Comparison of ENCODE assay signal across 8 cellular contexts in the genomic region with DNA sequence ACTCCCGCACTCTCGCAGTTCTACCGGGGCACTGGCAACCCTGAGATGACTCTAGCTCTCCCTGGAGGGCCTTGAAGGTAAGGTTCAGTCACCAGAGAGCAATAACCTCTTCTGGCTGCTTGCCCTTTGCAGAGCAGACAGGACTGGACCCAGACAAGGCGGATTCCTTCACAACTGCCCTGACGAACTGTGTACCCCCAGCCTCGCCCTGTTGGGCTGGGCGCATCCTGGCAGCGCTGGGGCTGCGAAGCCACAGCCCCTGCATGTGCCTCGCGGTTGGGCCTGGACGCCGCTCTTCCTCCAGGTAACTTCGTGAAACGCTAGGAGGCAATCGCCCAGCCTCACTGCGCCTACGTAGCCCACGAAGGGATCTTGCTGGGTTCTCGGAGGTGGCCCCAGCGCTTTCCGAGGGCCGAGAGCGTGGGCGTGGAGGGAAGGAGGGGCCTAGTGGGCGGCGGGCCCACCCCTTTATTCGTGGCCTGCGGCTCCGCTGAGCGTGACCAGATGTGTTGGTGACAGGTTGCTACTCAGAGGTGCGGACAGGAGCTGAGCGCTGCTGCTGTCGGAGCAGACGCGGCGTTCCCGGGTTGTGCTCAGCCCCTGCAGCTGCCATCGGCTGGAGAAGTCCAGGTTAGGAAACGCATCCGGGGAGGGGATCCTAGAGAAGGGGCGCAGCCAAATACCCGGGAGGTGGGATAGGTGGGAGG. TPM values are rescaled to one million over a fixed set of nuclear protein-coding genes. Genes with fewer than 3 reads are reported as not detected.
DNase-seq lines count a peak whose midpoint lies in the region; ATAC-seq and TF ChIP-seq lines count a peak whose summit lies in the region.

No MANE protein-coding gene starts in this region.

- 23 to 49% methylated on average over 9 to 24 of the region's 43 CpGs for WGBS in lower leg skin, 2 donors

- no peak overlapping the region for H3K27ac ChIP-seq in ascending aorta
- no peak overlapping the region for H3K27ac ChIP-seq in stomach smooth muscle (ENCODE audit: low read length)

- H3K9me3 ChIP-seq in ascending aorta (no peaks in the 10 kb centered on the region), stomach smooth muscle (ENCODE audit: control insufficient read depth in 2 of 2, low read length in 2 of 2) (no peaks in the 10 kb centered on the region)

- H3K36me3 ChIP-seq in ascending aorta (no peaks in the 10 kb centered on the region), stomach smooth muscle (ENCODE audit: control insufficient read depth in 2 of 2, insufficient read depth in 2 of 2, low read length in 2 of 2) (no peaks in the 10 kb centered on the region)

- intact Hi-C loops in Right ventricle myocardium superior (cut with DNase I), result no loop called here
- intact Hi-C loops in left cardiac atrium (cut with DNase I), result loop anchor here (10.0 kb wide), 3 partner anchors 124 to 396 kb away; no protein-coding TSS in a partner anchor
- intact Hi-C loops in ascending aorta (cut with DNase I), result loop anchor here (5.0 to 10.0 kb wide), 7 partner anchors 146 to 856 kb away; a partner anchor contains a TSS
- intact Hi-C loops in lower leg skin (cut with DNase I; ENCODE audit: low total_unique reads), result loop anchor here (10.0 kb wide), 1 partner anchor 396 kb away; no protein-coding TSS in a partner anchor

- DNase-seq in Right ventricle myocardium superior (peak; percentile 37), left cardiac atrium (no peak), ascending aorta (ENCODE audit: low spot score in 2 of 2) (no peak), kidney glomerular epithelial cell (lab: John Stamatoyannopoulos, UW) (peak; percentile 5), H4 (ENCODE audit: low spot score) (no peak), lower leg skin (ENCODE audit: low spot score in 2 of 2) (no peak)

- H3K4me1 ChIP-seq in ascending aorta (no peaks in the 10 kb centered on the region), stomach smooth muscle (ENCODE audit: control insufficient read depth, insufficient read depth, low read length) (peaks cover 13% of the 10 kb centered on the region)

- peak overlapping the region; percentile 63 to 68 for H3K4me3 ChIP-seq in ascending aorta
- H3K4me3 ChIP-seq in stomach smooth muscle (ENCODE audit: low read length in 2 of 2), result peak overlapping the region; percentile 56 to 74
- H3K4me3 ChIP-seq in lower leg skin (ENCODE audit: low read depth, poor library complexity, severe bottlenecking), result no peak overlapping the region

- TF ChIP-seq CTCF in ascending aorta (IDR thresholded peaks at IDR 0.05) (no peak), lower leg skin (IDR thresholded peaks at IDR 0.05) (no peak)

- ATAC-seq in Right ventricle myocardium superior (ENCODE audit: poor library complexity), result no peak
- ATAC-seq in left cardiac atrium, result no peak
- ATAC-seq in HG02981 (IDR thresholded peaks at IDR 0.05; ENCODE audit: unreplicated experiment), result no peak

- no peak for TF ChIP-seq POLR2A in lower leg skin (IDR thresholded peaks at IDR 0.05)

- H3K9ac ChIP-seq in stomach smooth muscle (ENCODE audit: low read length in 2 of 2), result no peak overlapping the region

- H3K27me3 ChIP-seq in ascending aorta (no peaks in the 10 kb centered on the region), stomach smooth muscle (ENCODE audit: control insufficient read depth in 1 of 2, insufficient read depth in 2 of 2, low read length in 2 of 2) (peaks cover 0 to 13% of the 10 kb centered on the region in 2 donors)

RNA-seq across cellular contexts. Expression of a gene that starts 1.9 kb away (rescaled TPM):
- total RNA-seq in Right ventricle myocardium superior, result 1.9 TPM
- total RNA-seq in left cardiac atrium, result 1 to 10 TPM; 2.7 to 3.2 TPM
- 15.4 TPM for total RNA-seq in ascending aorta
- total RNA-seq in H4 (2014; rRNA removed; shearing (Covaris generic)), result 0.35 and 1.6 TPM in 2 replicates
- 1 to 10 TPM; 1.9 to 3.2 (median 2.6) TPM for total RNA-seq in lower leg skin

Comparison
In these comparisons a context has a peak if more than half of its experiments do, and no peak if none do; other contexts are left out.
1. DNase-seq: peak in Right ventricle myocardium superior (single experiment) and kidney glomerular epithelial cell (single experiment); none in left cardiac atrium (single experiment), ascending aorta (0 of 2), H4 (single experiment) and lower leg skin (0 of 2).